In the genomic region with DNA sequence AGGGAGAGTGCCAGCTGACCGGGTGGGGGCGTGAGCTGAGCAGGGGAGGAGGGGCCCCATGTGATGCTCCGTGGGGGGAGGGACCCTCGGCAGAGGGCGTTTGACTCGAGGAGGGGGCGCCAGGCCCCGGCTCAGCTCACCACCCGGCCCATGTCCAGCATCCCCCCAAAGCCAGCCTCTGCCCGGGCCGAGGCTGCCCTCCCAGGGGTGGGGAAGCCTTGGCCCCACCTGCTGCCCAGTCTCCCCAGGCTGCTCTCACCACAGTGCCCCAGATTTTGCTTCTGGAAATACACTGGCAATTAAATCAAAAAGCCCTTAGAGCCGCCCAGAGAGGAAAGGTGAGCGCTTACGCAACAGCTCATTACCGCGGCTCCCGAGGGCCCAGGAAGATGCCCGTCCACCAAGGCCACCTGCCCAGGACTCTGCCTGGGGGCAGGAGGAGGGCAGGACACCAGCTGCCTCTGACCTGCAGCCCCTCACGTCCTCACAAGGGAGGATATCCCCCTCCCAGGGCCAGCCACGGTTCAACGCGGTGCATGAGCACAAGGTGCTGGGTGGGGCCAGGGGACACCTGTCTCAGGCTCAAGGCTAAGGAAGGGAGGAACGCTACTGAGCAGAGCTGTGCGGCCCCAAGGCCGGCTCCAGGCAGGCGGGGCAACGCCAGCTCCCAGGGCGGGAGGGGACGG, we compare ENCODE assay signal across 12 cellular contexts.
DNase-seq lines count a peak whose midpoint lies in the region; ATAC-seq, FAIRE-seq and TF ChIP-seq lines count a peak whose summit lies in the region.
"Had no signal": no experiment of that assay in that cellular context is flagged by ENCODE, and none has a peak within 500 bp of the region (broad histone marks: within the 10 kb centered on the region; RNA-seq: fewer than 3 reads in every experiment).

No MANE protein-coding gene starts in this region.

- no peak overlapping the region for H2BK12ac ChIP-seq in H9 (ENCODE audit: insufficient read length, low read depth, low read length)

- no peak for ATAC-seq in GM18517 (IDR thresholded peaks at IDR 0.05; ENCODE audit: unreplicated experiment)

- H3K4me2 ChIP-seq in H9 (ENCODE audit: insufficient read depth, insufficient read length, low read length) (peak overlapping the region; percentile 59), PC-9 (peak overlapping the region; percentile 92), keratinocyte (ENCODE audit: control insufficient read depth, extremely low read depth, insufficient read depth, low read depth, low read length) (no peak overlapping the region)

- no peak for DNase-seq in H9
- peak in 1 of 2 experiments; percentile 47 for DNase-seq in PC-9
- DNase-seq in keratinocyte (ENCODE audit: low read depth, low spot score) = no peak
- peak; percentile 54 for DNase-seq in spleen
- DNase-seq in activated T-helper 1 cell treated with anti-CD3 and anti-CD28 coated beads, Interleukin-12 subunit alpha, Interleukin-12 subunit beta, Interleukin-2, Interleukin-4 antibody, amounts not matched to agents 30 ng/mL and 10 ng/mL and 1 ng/mL, durations not matched to agents 14 hours and 24 hours and 36 hours (ENCODE audit: low spot score) = no peak
- DNase-seq in HuH-7 (ENCODE audit: low spot score) = no peak
- no peak for DNase-seq in medulla oblongata (ENCODE audit: extremely low spot score)
- DNase-seq: activated CD4-positive, CD25-positive, alpha-beta regulatory T cell; Calu3; NCI-H1092 had no signal

- H3K27ac ChIP-seq in H9 (ENCODE audit: insufficient read length, low read depth, low read length) (no peak overlapping the region), PC-9 (no peak overlapping the region), keratinocyte (ENCODE audit: control insufficient read depth, insufficient read depth, low read length) (no peak overlapping the region), spleen (peak overlapping the region in 2 of 8 donors; percentile 64 to 68)

- H3K9ac ChIP-seq in H9 (ENCODE audit: extremely low read depth, insufficient read length, low read length) = no peak overlapping the region
- H3K9ac ChIP-seq in keratinocyte (ENCODE audit: control insufficient read depth, extremely low read depth, insufficient read depth, low read length) = no peak overlapping the region

- H3K9me3 ChIP-seq in H9 (ENCODE audit: control insufficient read depth, low read depth, low read length) (no peaks in the 10 kb centered on the region), PC-9 (ENCODE audit: insufficient read depth, low read depth) (no peaks in the 10 kb centered on the region), keratinocyte (ENCODE audit: control insufficient read depth, low read depth, low read length) (no peaks in the 10 kb centered on the region), spleen (peaks cover 0 to 14% (median 9%) of the 10 kb centered on the region in 8 donors)

- no peak overlapping the region for H3K4ac ChIP-seq in H9 (ENCODE audit: low read depth, low read length)

- no peak overlapping the region for H4K8ac ChIP-seq in H9 (replicated peaks; ENCODE audit: insufficient read length, low read depth, low read length)

- no peak overlapping the region for H4K91ac ChIP-seq in H9 (ENCODE audit: insufficient read length, low read depth, low read length)

- dilution Hi-C loops in keratinocyte (cut with MboI; ENCODE audit: extremely low pct_ligation_motif_present, low sequenced_read_pairs) = no loop called here

- peaks cover 3 to 18% of the 10 kb centered on the region in 2 experiments; a peak in 3 of 4 replicates for H3K4me1 Mint-ChIP-seq in H9
- peaks cover 8% of the 10 kb centered on the region for H3K4me1 Mint-ChIP-seq in activated T-helper 1 cell treated with anti-CD3 and anti-CD28 coated beads, Interleukin-12 subunit alpha, Interleukin-12 subunit beta, Interleukin-2, Interleukin-4 antibody, amounts not matched to agents 30 ng/mL and 10 ng/mL and 1 ng/mL, durations not matched to agents 14 hours and 24 hours and 36 hours (ENCODE audit: low read depth)

- no peak overlapping the region for H2AFZ ChIP-seq in H9 (ENCODE audit: low read length)
- peak overlapping the region; percentile 80 for H2AFZ ChIP-seq in PC-9
- peak overlapping the region; percentile 53 for H2AFZ ChIP-seq in keratinocyte (ENCODE audit: control insufficient read depth, low read length)

- H3K27me3 ChIP-seq in H9 (ENCODE audit: insufficient read depth, low read length) (no peaks in the 10 kb centered on the region), PC-9 (ENCODE audit: insufficient read depth, low read depth) (no peaks in the 10 kb centered on the region), keratinocyte (ENCODE audit: control insufficient read depth, extremely low read depth, insufficient read depth, low read length) (peaks cover 4% of the 10 kb centered on the region), spleen (replicated peaks in 1 of 7) (peaks cover 0 to 15% (median 0%) of the 10 kb centered on the region in 7 donors)

- intact Hi-C loops in PC-9 (cut with micrococcal nuclease; ENCODE audit: unreplicated experiment) (no loop called here), spleen (cut with DNase I; ENCODE audit: low total_unique reads) (no loop called here)
- intact Hi-C loops in activated T-helper 1 cell treated with anti-CD3 and anti-CD28 coated beads, Interleukin-12 subunit alpha, Interleukin-12 subunit beta, Interleukin-2, Interleukin-4 antibody, amounts not matched to agents 30 ng/mL and 10 ng/mL and 1 ng/mL, durations not matched to agents 14 hours and 24 hours and 36 hours (cut with micrococcal nuclease) = no loop called here

- H3K9me3 Mint-ChIP-seq in H9 = peaks cover 3 to 6% of the 10 kb centered on the region in 2 experiments; a peak in 3 of 5 replicates
- H3K9me3 Mint-ChIP-seq in activated T-helper 1 cell treated with anti-CD3 and anti-CD28 coated beads, Interleukin-12 subunit alpha, Interleukin-12 subunit beta, Interleukin-2, Interleukin-4 antibody, amounts not matched to agents 30 ng/mL and 10 ng/mL and 1 ng/mL, durations not matched to agents 14 hours and 24 hours and 36 hours = no peaks in the 10 kb centered on the region

- no peak for TF ChIP-seq POLR2A in spleen (IDR thresholded peaks at IDR 0.05)

- no peak overlapping the region for H2BK120ac ChIP-seq in H9 (ENCODE audit: low read depth, low read length, poor library complexity, severe bottlenecking)

- H2BK5ac ChIP-seq in H9 (ENCODE audit: insufficient read length, low read length) = no peak overlapping the region

- no peak overlapping the region for H2AK5ac ChIP-seq in H9 (ENCODE audit: insufficient read length, low read length)

- TF ChIP-seq CTCF in H9 (conservative IDR thresholded peaks at IDR 0.05) (no peak), PC-9 (conservative IDR thresholded peaks at IDR 0.05) (no peak), keratinocyte (optimal IDR thresholded peaks at IDR 0.05 in 1 of 3, IDR thresholded peaks at IDR 0.05 in 1 of 3, conservative IDR thresholded peaks at IDR 0.05 in 1 of 3; ENCODE audit: extremely low read depth in 1 of 3, insufficient read depth in 2 of 3, low read length in 3 of 3) (no peak), spleen (IDR thresholded peaks at IDR 0.05 in 8 of 11, conservative IDR thresholded peaks at IDR 0.05 in 3 of 11) (no peak)

- POLR2A ChIA-PET in PC-9 (lab: Charles Lee; ENCODE audit: unreplicated experiment) = no interaction called here

- H3K9me1 ChIP-seq in keratinocyte (ENCODE audit: control insufficient read depth, extremely low read depth, insufficient read depth, low read length) = no peaks in the 10 kb centered on the region

- no peak for FAIRE-seq in keratinocyte (lab: Jason Lieb, UNC)

- no peak overlapping the region; the same call in 1 of the 2 replicates for H3K14ac ChIP-seq in H9 (ENCODE audit: insufficient read depth, low read length)

- no peak overlapping the region for H4K5ac ChIP-seq in H9 (ENCODE audit: insufficient read length, low read depth, low read length)

- no peak overlapping the region for H3K18ac ChIP-seq in H9 (ENCODE audit: insufficient read length, low read depth, low read length)

- no peaks in the 10 kb centered on the region for H3K79me1 ChIP-seq in H9 (ENCODE audit: insufficient read depth, low read depth, low read length, poor library complexity, severe bottlenecking)

- H3K27me3 Mint-ChIP-seq in H9 (ENCODE audit: low read depth) = peaks cover 10% of the 10 kb centered on the region
- H3K27me3 Mint-ChIP-seq in activated T-helper 1 cell treated with anti-CD3 and anti-CD28 coated beads, Interleukin-12 subunit alpha, Interleukin-12 subunit beta, Interleukin-2, Interleukin-4 antibody, amounts not matched to agents 30 ng/mL and 10 ng/mL and 1 ng/mL, durations not matched to agents 14 hours and 24 hours and 36 hours (ENCODE audit: insufficient read depth) = peaks cover 7% of the 10 kb centered on the region

- H4K20me1 ChIP-seq in H9 (ENCODE audit: control insufficient read depth, insufficient read depth, insufficient read length) (no peaks in the 10 kb centered on the region), PC-9 (ENCODE audit: insufficient read depth) (no peaks in the 10 kb centered on the region), keratinocyte (ENCODE audit: control insufficient read depth, extremely low read depth, insufficient read depth, low read length) (no peaks in the 10 kb centered on the region)

- no peak overlapping the region for H3K27ac Mint-ChIP-seq in H9
- H3K27ac Mint-ChIP-seq in activated T-helper 1 cell treated with anti-CD3 and anti-CD28 coated beads, Interleukin-12 subunit alpha, Interleukin-12 subunit beta, Interleukin-2, Interleukin-4 antibody, amounts not matched to agents 30 ng/mL and 10 ng/mL and 1 ng/mL, durations not matched to agents 14 hours and 24 hours and 36 hours = no peak overlapping the region

- H3K9me2 ChIP-seq in PC-9 (ENCODE audit: insufficient read depth) = no peaks in the 10 kb centered on the region

- H3K4me1 ChIP-seq in H9 (ENCODE audit: insufficient read depth, low read length) (no peaks in the 10 kb centered on the region), PC-9 (replicated peaks; ENCODE audit: insufficient read depth) (peaks cover 11% of the 10 kb centered on the region; the same call in 1 of the 2 replicates), keratinocyte (ENCODE audit: control insufficient read depth, extremely low read depth, insufficient read depth, low read length) (no peaks in the 10 kb centered on the region), spleen (peaks cover 0 to 23% (median 4%) of the 10 kb centered on the region in 6 donors)

- peaks cover 0 to 4% (median 3%) of the 10 kb centered on the region in 3 experiments; a peak in 3 of 7 replicates for H3K36me3 Mint-ChIP-seq in H9 (ENCODE audit: insufficient read depth in 1 of 3, low read depth in 3 of 3)
- no peaks in the 10 kb centered on the region for H3K36me3 Mint-ChIP-seq in activated T-helper 1 cell treated with anti-CD3 and anti-CD28 coated beads, Interleukin-12 subunit alpha, Interleukin-12 subunit beta, Interleukin-2, Interleukin-4 antibody, amounts not matched to agents 30 ng/mL and 10 ng/mL and 1 ng/mL, durations not matched to agents 14 hours and 24 hours and 36 hours (ENCODE audit: low read depth)

- no peaks in the 10 kb centered on the region for H3F3A ChIP-seq in PC-9 (ENCODE audit: insufficient read depth, low read depth)

- no peak overlapping the region for H2BK15ac ChIP-seq in H9 (ENCODE audit: low read depth, low read length)

- H3K79me2 ChIP-seq in H9 (ENCODE audit: insufficient read depth, low read length) = no peaks in the 10 kb centered on the region
- no peaks in the 10 kb centered on the region for H3K79me2 ChIP-seq in PC-9 (ENCODE audit: low read depth)
- H3K79me2 ChIP-seq in keratinocyte (ENCODE audit: control insufficient read depth, insufficient read depth, low read length) = no peaks in the 10 kb centered on the region

- CTCF ChIA-PET in PC-9 (lab: Charles Lee) = interaction anchor here (0.6 kb wide), 1 partner anchor 367 kb away, joined by 3 read pairs; no protein-coding TSS in a partner anchor

- no CpG with 5 or more reads among the region's 29 CpGs for WGBS in H9 (ENCODE audit: extremely low coverage, insufficient read length, low lambda C conversion rate)
- 57 to 68% (median 63%) methylated on average over 19 to 29 of the region's 29 CpGs for WGBS in spleen, 5 donors

- no peak overlapping the region for H3T11ph ChIP-seq in H9 (ENCODE audit: low read length)

- peak overlapping the region; percentile 54; the same call in 1 of the 2 replicates for H3K4me3 ChIP-seq in PC-9
- H3K4me3 ChIP-seq in keratinocyte (ENCODE audit: control insufficient read depth in 2 of 3, extremely low read depth in 1 of 3, insufficient read depth in 2 of 3, low read depth in 1 of 3, low read length in 3 of 3) = no peak overlapping the region
- no peak overlapping the region for H3K4me3 ChIP-seq in spleen
- H3K4me3 ChIP-seq: thoracic aorta had no signal

- no TSS peak for BruUV-seq in PC-9 (replicated peaks; lab: Mats Ljungman, UMichigan)

- no peak overlapping the region for H2BK20ac ChIP-seq in H9 (ENCODE audit: low read depth, low read length, poor library complexity, severe bottlenecking)

- no peak overlapping the region for H3K4me3 Mint-ChIP-seq in H9
- H3K4me3 Mint-ChIP-seq in activated T-helper 1 cell treated with anti-CD3 and anti-CD28 coated beads, Interleukin-12 subunit alpha, Interleukin-12 subunit beta, Interleukin-2, Interleukin-4 antibody, amounts not matched to agents 30 ng/mL and 10 ng/mL and 1 ng/mL, durations not matched to agents 14 hours and 24 hours and 36 hours = no peak overlapping the region

- H3K23me2 ChIP-seq in H9 (ENCODE audit: insufficient read length, low read depth, low read length, poor library complexity, severe bottlenecking) = no peaks in the 10 kb centered on the region

- H3K23ac ChIP-seq in H9 (ENCODE audit: insufficient read length, low read depth, low read length) = no peak overlapping the region

- no peak overlapping the region for H3K56ac ChIP-seq in H9 (ENCODE audit: insufficient read length, low read depth, low read length)

- H3K36me3 ChIP-seq in PC-9 (ENCODE audit: low read depth) = no peaks in the 10 kb centered on the region
- no peaks in the 10 kb centered on the region for H3K36me3 ChIP-seq in keratinocyte (ENCODE audit: control insufficient read depth in 2 of 2, extremely low read depth in 1 of 2, insufficient read depth in 2 of 2, low read length in 2 of 2)
- no peaks in the 10 kb centered on the region for H3K36me3 ChIP-seq in spleen
- H3K36me3 ChIP-seq: thoracic aorta had no signal
